Comparison of ENCODE assay signal across 7 cellular contexts in the genomic region with DNA sequence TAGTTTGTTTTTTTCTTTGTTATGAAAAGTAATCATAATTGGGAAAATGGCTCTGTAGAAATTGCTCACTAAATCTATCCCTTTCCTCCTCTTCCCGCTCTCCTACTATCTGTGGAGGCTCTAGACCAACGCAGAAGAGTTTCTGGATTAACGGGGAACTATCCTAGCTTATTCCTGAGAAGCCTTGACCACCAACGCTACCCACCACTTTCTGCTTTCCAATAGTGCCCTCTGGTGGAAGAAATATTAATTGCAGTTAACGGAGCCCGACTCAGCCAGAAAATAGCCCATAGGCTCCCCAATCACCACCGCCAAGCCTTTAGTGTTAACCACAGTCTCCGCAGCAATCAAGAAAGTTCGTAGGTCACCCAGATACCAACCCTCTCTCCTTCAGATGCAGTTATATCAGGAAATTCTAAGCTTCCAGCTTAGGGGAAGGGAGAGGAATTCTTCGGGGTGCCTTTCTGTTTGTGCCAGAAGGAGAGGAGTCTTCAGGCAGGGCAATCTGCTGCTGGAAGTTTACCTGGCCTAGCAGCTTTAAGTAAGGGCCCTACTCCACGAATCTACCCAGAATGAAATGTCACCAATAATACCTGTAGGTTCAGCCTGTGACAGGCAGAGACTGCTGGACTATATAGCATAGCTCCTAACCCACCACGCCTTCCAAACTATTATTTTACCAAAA. TPM values are rescaled to one million over a fixed set of nuclear protein-coding genes. Genes with fewer than 3 reads are reported as not detected.
A peak's percentile ranks its signal among the peaks of the same experiment; 100 is the strongest.
DNase-seq lines count a peak whose midpoint lies in the region; ATAC-seq and TF ChIP-seq lines count a peak whose summit lies in the region.

No MANE protein-coding gene starts in this region.

- H3K4me1 ChIP-seq in SK-N-SH (ENCODE audit: control insufficient read depth in 1 of 2, insufficient read depth in 2 of 2, low read depth in 1 of 2, low read length in 1 of 2), result peaks cover 0 to 31% of the 10 kb centered on the region in 2 experiments; a peak in 2 of 4 replicates
- no peaks in the 10 kb centered on the region for H3K4me1 ChIP-seq in ascending aorta
- no peaks in the 10 kb centered on the region for H3K4me1 ChIP-seq in right cardiac atrium (ENCODE audit: control insufficient read depth, insufficient read depth, low read length)
- H3K4me1 ChIP-seq in sigmoid colon, result peaks cover 0 to 15% (median 0%) of the 10 kb centered on the region in 4 donors

- POLR2A ChIA-PET in SK-N-SH (lab: Yijun Ruan, JAX), result no interaction called here

- H4K20me1 ChIP-seq in SK-N-SH (ENCODE audit: insufficient read depth), result no peaks in the 10 kb centered on the region

- TF ChIP-seq CTCF in SK-N-SH (IDR thresholded peaks at IDR 0.05) (peak; percentile 85), ascending aorta (IDR thresholded peaks at IDR 0.05) (peak; percentile 59 to 84 (median 73)), sigmoid colon (IDR thresholded peaks at IDR 0.05) (peak; percentile 32 to 80 (median 70))

- 15% methylated on average over 12 of the region's 12 CpGs for WGBS in SK-N-SH (ENCODE audit: low lambda C conversion rate)
- WGBS in right cardiac atrium, result 14% methylated on average over 12 of the region's 12 CpGs
- WGBS in sigmoid colon, 2 donors, result 14 to 19% methylated on average over 12 of the region's 12 CpGs

- TF ChIP-seq EP300 in SK-N-SH (IDR thresholded peaks at IDR 0.05; ENCODE audit: borderline replicate concordance in 1 of 2, low read depth in 1 of 2, low read length in 1 of 2) (no peak), sigmoid colon (IDR thresholded peaks at IDR 0.05) (no peak)

- H3K4me3 ChIP-seq in SK-N-SH (ENCODE audit: low read depth in 2 of 2, low read length in 1 of 2) (peak overlapping the region in 1 of 2 experiments; percentile 30; a peak in 1 of 4 replicates), ascending aorta (no peak overlapping the region), right cardiac atrium (ENCODE audit: low read length) (no peak overlapping the region), sigmoid colon (no peak overlapping the region)

- H3K9me3 ChIP-seq in SK-N-SH (no peaks in the 10 kb centered on the region), ascending aorta (no peaks in the 10 kb centered on the region), right cardiac atrium (ENCODE audit: control insufficient read depth, low read length) (no peaks in the 10 kb centered on the region), sigmoid colon (no peaks in the 10 kb centered on the region)

- in situ Hi-C loops in G401 (cut with HindIII; ENCODE audit: low sequenced_read_pairs), result no loop called here

- H3K9me2 ChIP-seq in SK-N-SH, result no peaks in the 10 kb centered on the region

- intact Hi-C loops in ascending aorta (cut with DNase I), result loop anchor here (2.0 to 10.0 kb wide), 4 partner anchors 67 to 449 kb away; partner anchors contain the start of gene SSH2
- intact Hi-C loops in right cardiac atrium (cut with DNase I), result loop anchor here in 1 of 4 donors (10.0 kb wide), 1 partner anchor 289 kb away; no protein-coding TSS in a partner anchor
- intact Hi-C loops in sigmoid colon (cut with DNase I), result loop anchor here (2.0 kb wide), 1 partner anchor 285 kb away; no protein-coding TSS in a partner anchor

- TF ChIP-seq RAD21 in SK-N-SH (IDR thresholded peaks at IDR 0.05; ENCODE audit: low read length), result peak; percentile 94

- no peak overlapping the region for H3K27ac ChIP-seq in SK-N-SH (ENCODE audit: low read depth in 2 of 2, low read length in 1 of 2)
- no peak overlapping the region for H3K27ac ChIP-seq in ascending aorta
- H3K27ac ChIP-seq in right cardiac atrium (ENCODE audit: low read length), result no peak overlapping the region
- H3K27ac ChIP-seq in sigmoid colon, result no peak overlapping the region

- peaks cover 25% of the 10 kb centered on the region for H3F3A ChIP-seq in SK-N-SH (replicated peaks; ENCODE audit: insufficient read depth)

- H3K36me3 ChIP-seq in SK-N-SH (replicated peaks in 1 of 2; ENCODE audit: control insufficient read depth in 1 of 2, insufficient read depth in 2 of 2, low read length in 1 of 2) (no peaks in the 10 kb centered on the region), ascending aorta (no peaks in the 10 kb centered on the region), sigmoid colon (no peaks in the 10 kb centered on the region)

- no peak for TF ChIP-seq POLR2A in sigmoid colon (IDR thresholded peaks at IDR 0.05)

- DNase-seq in G401 (ENCODE audit: low spot score) (peak; percentile 74), M059J (ENCODE audit: low read depth) (peak; percentile 66), SK-N-SH (peak; percentile 76), ascending aorta (ENCODE audit: low spot score in 2 of 2) (peak in 1 of 2 donors; percentile 71), right cardiac atrium (peak in 1 of 3 donors; percentile 31), sigmoid colon (no peak)

- H3K9ac ChIP-seq in SK-N-SH, result no peak overlapping the region

- ATAC-seq in right cardiac atrium, result peak; percentile 52 to 67
- no peak for ATAC-seq in GM18498 (IDR thresholded peaks at IDR 0.05; ENCODE audit: unreplicated experiment)

- CTCF ChIA-PET in SK-N-SH (lab: Yijun Ruan, JAX), result interaction anchor here (0.6 to 6.8 kb wide), 84 partner anchors 12 to 969 kb away, joined by 3 to 81 read pairs (median 4); partner anchors contain the start of genes EFCAB5, MYO18A and SSH2

- H3K27me3 ChIP-seq in SK-N-SH (ENCODE audit: insufficient read depth) (no peaks in the 10 kb centered on the region), ascending aorta (no peaks in the 10 kb centered on the region), right cardiac atrium (ENCODE audit: control insufficient read depth, insufficient read depth) (no peaks in the 10 kb centered on the region), sigmoid colon (peaks cover 0 to 16% (median 0%) of the 10 kb centered on the region in 3 donors)

- H3K4me2 ChIP-seq in SK-N-SH, result no peak overlapping the region

- H2AFZ ChIP-seq in SK-N-SH (ENCODE audit: low read depth), result peak overlapping the region; percentile 78

- H3K79me2 ChIP-seq in SK-N-SH (ENCODE audit: insufficient read depth), result no peaks in the 10 kb centered on the region

TF ChIP-seq in SK-N-SH, 30 proteins besides CTCF, POLR2A, EP300 and RAD21:
- peak; percentile 39 for TF ChIP-seq CHD2 (IDR thresholded peaks at IDR 0.05; ENCODE audit: low read length, partially characterized antibody)
- peak; percentile 75 for TF ChIP-seq SMC3 (IDR thresholded peaks at IDR 0.05; ENCODE audit: low read depth, low read length)
- TF ChIP-seq GABPA (IDR thresholded peaks at IDR 0.05; ENCODE audit: low read depth), result no peak

RNA-seq across cellular contexts. Expression of gene NSRP1, which starts 23.0 kb away (rescaled TPM):
- 0.98 and 6.1 TPM in 2 replicates for total RNA-seq in G401 (2014; rRNA removed; shearing (Covaris generic))
- total RNA-seq in M059J (2014; rRNA removed; shearing (Covaris generic)), result 2.4 and 8.7 TPM in 2 replicates
- 9.6 and 10.8 TPM in 2 replicates for polyA plus RNA-seq in SK-N-SH (2012; rRNA removed)
- 12.3 and 18.5 TPM in 2 replicates for polyA plus RNA-seq in SK-N-SH (2012; cell fraction: cytosol; rRNA removed)
- 7.2 and 13.1 TPM in 2 replicates for polyA plus RNA-seq in SK-N-SH (2012; cell fraction: nucleus; rRNA removed)
- 5.1 TPM for total RNA-seq in ascending aorta
- 10 to 100 TPM; 23.0 to 28.9 (median 25.0) TPM for total RNA-seq in right cardiac atrium
- 29.9 TPM for polyA plus RNA-seq in right cardiac atrium
- total RNA-seq in sigmoid colon, result 10 to 100 TPM; 30.4 to 47.6 (median 41.6) TPM
- 10 to 100 TPM; 18.0 to 23.5 (median 22.2) TPM for polyA plus RNA-seq in sigmoid colon
